ENCODE assay signal across 28 cellular contexts in genomic region chr13:86569119-86569518, GRCh38.
"Had no signal": no experiment of that assay in that cellular context is flagged by ENCODE, and none has a peak within 500 bp of the region (broad histone marks: within the 10 kb centered on the region; RNA-seq: fewer than 3 reads in every experiment).

No MANE protein-coding gene starts in this region.

- H3K4me3 ChIP-seq: esophagus muscularis mucosa, pancreas, psoas muscle, sigmoid colon, stomach, suprapubic skin, tibial artery had no signal

- ATAC-seq: activated CD4-positive, alpha-beta T cell treated with anti-CD3 and anti-CD28 coated beads for 36 hours; activated CD8-positive, alpha-beta memory T cell treated with anti-CD3 and anti-CD28 coated beads, Interleukin-2, amount 10 ng/mL, durations not matched to agents 7 days and 5 days; activated CD8-positive, alpha-beta T cell treated with anti-CD3 and anti-CD28 coated beads, Interleukin-2, amount 10 ng/mL, durations not matched to agents 7 days and 5 days; naive thymus-derived CD8-positive, alpha-beta T cell; pancreas; psoas muscle; SK-N-SH treated with all-trans-retinoic acid at 6 μM for 48 hours; stimulated activated memory B cell treated with anti-CD40 and anti-IgM and Interleukin-4, amounts not matched to agents 10 μg/mL and 1 μg/mL and 100 μg/mL, for 72 hours had no signal

- H3K4me1 ChIP-seq: esophagus muscularis mucosa, pancreas, psoas muscle, sigmoid colon, stomach, suprapubic skin, tibial artery had no signal

- H3K27ac ChIP-seq: brain microvascular endothelial cell, esophagus muscularis mucosa, pancreas, psoas muscle, sigmoid colon, stomach, suprapubic skin, tibial artery had no signal

- H3K27me3 Mint-ChIP-seq: activated B cell treated with CpG ODN at 0.5 μM for 24 hours; activated CD4-positive, alpha-beta T cell treated with anti-CD3 and anti-CD28 coated beads for 36 hours; activated CD8-positive, alpha-beta memory T cell treated with anti-CD3 and anti-CD28 coated beads, Interleukin-2, amount 10 ng/mL, durations not matched to agents 7 days and 5 days; activated naive CD8-positive, alpha-beta T cell; naive thymus-derived CD8-positive, alpha-beta T cell; stimulated activated memory B cell treated with anti-CD40 and anti-IgM and Interleukin-4, amounts not matched to agents 10 μg/mL and 1 μg/mL and 100 μg/mL, for 72 hours had no signal

- H3K9me3 Mint-ChIP-seq: neural crest cell had no signal

- H3K27ac Mint-ChIP-seq: activated B cell treated with CpG ODN at 0.5 μM for 24 hours; activated CD4-positive, alpha-beta T cell treated with anti-CD3 and anti-CD28 coated beads for 36 hours; activated CD8-positive, alpha-beta memory T cell treated with anti-CD3 and anti-CD28 coated beads, Interleukin-2, amount 10 ng/mL, durations not matched to agents 7 days and 5 days; activated CD8-positive, alpha-beta T cell treated with anti-CD3 and anti-CD28 coated beads, Interleukin-2, amount 10 ng/mL, durations not matched to agents 7 days and 5 days; activated naive CD8-positive, alpha-beta T cell; activated T-helper 2 cell treated with anti-CD3 and anti-CD28 coated beads, Interferon-gamma antibody, Interleukin-2, Interleukin-4, amounts not matched to agents 10 μg/mL and 5 μg/mL and 100 μg/mL, durations not matched to agents 14 hours and 24 hours and 36 hours; naive thymus-derived CD8-positive, alpha-beta T cell; stimulated activated memory B cell treated with anti-CD40 and anti-IgM and Interleukin-4, amounts not matched to agents 10 μg/mL and 1 μg/mL and 100 μg/mL, for 72 hours had no signal

- DNase-seq: activated B cell treated with CpG ODN at 0.5 μM for 24 hours; activated CD4-positive, alpha-beta T cell treated with anti-CD3 and anti-CD28 coated beads for 36 hours; activated CD8-positive, alpha-beta memory T cell treated with anti-CD3 and anti-CD28 coated beads, Interleukin-2, amount 10 ng/mL, durations not matched to agents 7 days and 5 days; activated CD8-positive, alpha-beta T cell treated with anti-CD3 and anti-CD28 coated beads, Interleukin-2, amount 10 ng/mL, durations not matched to agents 7 days and 5 days; activated naive CD4-positive, alpha-beta T cell treated with Interleukin-2 at 50 U/mL for 16 hours; activated T-cell treated with anti-CD3 and anti-CD28 coated beads, Interleukin-2, amount 50 U/mL, for 48 hours; anterior cingulate cortex; brain microvascular endothelial cell; glutamatergic neuron; kidney; naive thymus-derived CD8-positive, alpha-beta T cell; nucleus accumbens; pancreas; psoas muscle; sigmoid colon; small intestine; stimulated activated CD4-positive, alpha-beta T cell treated with anti-CD3 and anti-CD28 coated beads, Interleukin-4, amount 100 ng/mL, for 4 hours; stimulated activated CD8-positive, alpha-beta memory T cell treated with anti-CD3 and anti-CD28 coated beads, Interleukin-4, amount 100 ng/mL, for 48 hours; stomach; T-helper 2 cell; tibial artery had no signal

- H3K9me3 ChIP-seq: esophagus muscularis mucosa, pancreas, psoas muscle, stomach, suprapubic skin, tibial artery had no signal

- H3K4me1 Mint-ChIP-seq: activated B cell treated with CpG ODN at 0.5 μM for 24 hours; activated CD4-positive, alpha-beta T cell treated with anti-CD3 and anti-CD28 coated beads for 36 hours; activated CD8-positive, alpha-beta memory T cell treated with anti-CD3 and anti-CD28 coated beads, Interleukin-2, amount 10 ng/mL, durations not matched to agents 7 days and 5 days; naive thymus-derived CD8-positive, alpha-beta T cell; neural crest cell; stimulated activated memory B cell treated with anti-CD40 and anti-IgM and Interleukin-4, amounts not matched to agents 10 μg/mL and 1 μg/mL and 100 μg/mL, for 72 hours had no signal

- H3K4me3 Mint-ChIP-seq: activated B cell treated with CpG ODN at 0.5 μM for 24 hours; activated CD4-positive, alpha-beta T cell treated with anti-CD3 and anti-CD28 coated beads for 36 hours; activated CD8-positive, alpha-beta memory T cell treated with anti-CD3 and anti-CD28 coated beads, Interleukin-2, amount 10 ng/mL, durations not matched to agents 7 days and 5 days; activated CD8-positive, alpha-beta T cell treated with anti-CD3 and anti-CD28 coated beads, Interleukin-2, amount 10 ng/mL, durations not matched to agents 7 days and 5 days; activated naive CD8-positive, alpha-beta T cell; naive thymus-derived CD8-positive, alpha-beta T cell; neural crest cell; stimulated activated memory B cell treated with anti-CD40 and anti-IgM and Interleukin-4, amounts not matched to agents 10 μg/mL and 1 μg/mL and 100 μg/mL, for 72 hours had no signal

- H3K36me3 ChIP-seq: brain microvascular endothelial cell, esophagus muscularis mucosa, pancreas, sigmoid colon, stomach, suprapubic skin, tibial artery had no signal

- H3K27me3 ChIP-seq: brain microvascular endothelial cell, esophagus muscularis mucosa, pancreas, sigmoid colon, stomach, suprapubic skin, tibial artery had no signal
